ENCODE assay signal across 1 cellular context in the genomic region with DNA sequence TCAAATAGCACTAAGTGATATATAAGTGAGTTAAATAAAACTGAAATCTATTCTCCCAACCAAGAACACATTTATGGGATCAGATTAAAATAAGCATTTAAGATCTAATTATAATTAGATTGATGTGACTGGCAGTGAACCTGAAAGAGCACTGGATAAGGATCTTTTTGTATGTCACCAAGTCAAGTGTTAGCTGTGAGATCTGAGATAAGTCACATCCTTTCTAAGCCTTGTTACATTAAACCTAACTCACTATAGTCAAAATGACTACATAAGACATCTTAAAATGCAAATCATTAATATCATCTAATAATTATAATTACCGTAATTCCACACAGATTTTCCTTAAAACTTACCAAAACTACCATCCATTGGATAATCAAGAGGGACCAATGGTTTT.
TF ChIP-seq lines count a peak whose summit lies in the region.

No MANE protein-coding gene starts in this region.

TF ChIP-seq in IMR-90, 13 proteins besides CTCF, POLR2A, EP300 and RAD21:
- no peak for TF ChIP-seq SMC3 (IDR thresholded peaks at IDR 0.05; ENCODE audit: low read depth, low read length)
